32 cellular contexts compared by ENCODE assay signal in the genomic region with DNA sequence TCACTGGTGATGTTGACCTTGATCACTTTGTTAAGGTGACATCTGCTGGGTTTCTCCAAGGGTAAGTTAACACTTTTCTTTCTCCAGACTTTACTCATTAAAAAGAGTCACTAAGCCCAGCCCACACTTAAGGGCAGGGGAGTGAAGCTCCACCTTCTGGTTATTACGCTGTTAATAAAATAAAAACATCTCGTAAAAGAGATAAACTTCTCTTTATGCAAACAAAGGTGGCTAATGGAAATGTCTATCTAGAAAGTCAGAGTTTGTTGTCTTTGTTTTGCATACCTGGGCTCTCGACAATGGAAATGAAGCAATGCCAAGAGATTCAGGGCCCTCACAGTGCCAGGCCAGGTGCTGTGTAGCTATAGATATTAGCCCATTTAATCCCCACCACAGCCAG.
"Had no signal": no experiment of that assay in that cellular context is flagged by ENCODE, and none has a peak within 500 bp of the region (broad histone marks: within the 10 kb centered on the region; RNA-seq: fewer than 3 reads in every experiment).

No MANE protein-coding gene starts in this region.

- H3K4me1 ChIP-seq: colonic mucosa had no signal

- H3K4me1 Mint-ChIP-seq: activated CD4-positive, alpha-beta memory T cell treated with anti-CD3 and anti-CD28 coated beads, Interleukin-2, amount 10 ng/mL, durations not matched to agents 7 days and 5 days had no signal

- H3K4me3 Mint-ChIP-seq: activated CD4-positive, alpha-beta memory T cell treated with anti-CD3 and anti-CD28 coated beads, Interleukin-2, amount 10 ng/mL, durations not matched to agents 7 days and 5 days; activated CD4-positive, alpha-beta T cell treated with anti-CD3 and anti-CD28 coated beads, Interleukin-2, amount 10 ng/mL, durations not matched to agents 7 days and 5 days; activated naive CD8-positive, alpha-beta T cell; activated T-cell treated with anti-CD3 and anti-CD28 coated beads, Interleukin-2, amount 50 U/mL, for 72 hours; mesothelial cell of epicardium; naive B cell; nephron progenitor cell; stimulated activated naive B cell treated with anti-CD40 and anti-IgM and Interleukin-4, amounts not matched to agents 10 μg/mL and 1 μg/mL and 100 μg/mL, for 72 hours; T-helper 1 cell treated with Interleukin-12 subunit alpha and Interleukin-12 subunit beta and Interleukin-4 antibody, amounts not matched to agents 30 μg/mL and 1 μg/mL, for 36 hours; WTC11 had no signal

- H3K4me2 ChIP-seq: smooth muscle cell had no signal

- H2AFZ ChIP-seq: hepatocyte had no signal

- H3K27ac Mint-ChIP-seq: activated CD4-positive, alpha-beta memory T cell treated with anti-CD3 and anti-CD28 coated beads, Interleukin-2, amount 10 ng/mL, durations not matched to agents 7 days and 5 days; activated CD4-positive, alpha-beta T cell treated with anti-CD3 and anti-CD28 coated beads, Interleukin-2, amount 10 ng/mL, durations not matched to agents 7 days and 5 days; activated naive CD8-positive, alpha-beta T cell; activated T-cell treated with anti-CD3 and anti-CD28 coated beads, Interleukin-2, amount 50 U/mL, for 72 hours; stimulated activated naive B cell treated with anti-CD40 and anti-IgM and Interleukin-4, amounts not matched to agents 10 μg/mL and 1 μg/mL and 100 μg/mL, for 72 hours; T-helper 1 cell treated with Interleukin-12 subunit alpha and Interleukin-12 subunit beta and Interleukin-4 antibody, amounts not matched to agents 30 μg/mL and 1 μg/mL, for 36 hours; WTC11 had no signal

- H3K27me3 ChIP-seq: colonic mucosa, esophagus squamous epithelium, gastrocnemius medialis, hepatocyte, neutrophil, ovary, sigmoid colon, stomach, tibial nerve had no signal

- H3K4me3 ChIP-seq: colonic mucosa, esophagus squamous epithelium, gastrocnemius medialis, hepatocyte, ovary, sigmoid colon, smooth muscle cell, stomach, tibial nerve had no signal

- ATAC-seq: activated T-cell treated with anti-CD3 and anti-CD28 coated beads, Interleukin-2, amount 50 U/mL, for 72 hours; gastrocnemius medialis; left cardiac atrium; stimulated activated naive B cell treated with anti-CD40 and anti-IgM and Interleukin-4, amounts not matched to agents 10 μg/mL and 1 μg/mL and 100 μg/mL, for 72 hours; WTC11 had no signal

- DNase-seq: activated CD4-positive, alpha-beta memory T cell treated with anti-CD3 and anti-CD28 coated beads, Interleukin-2, amount 10 ng/mL, durations not matched to agents 7 days and 5 days; activated CD4-positive, alpha-beta T cell treated with anti-CD3 and anti-CD28 coated beads for 1 hour; activated CD4-positive, alpha-beta T cell treated with anti-CD3 and anti-CD28 coated beads, Interleukin-2, amount 10 ng/mL, durations not matched to agents 7 days and 5 days; activated naive CD4-positive, alpha-beta T cell; activated T-cell treated with anti-CD3 and anti-CD28 coated beads for 4 hours; activated T-cell treated with anti-CD3 and anti-CD28 coated beads, Interleukin-2, amount 50 U/mL, for 72 hours; anterior cingulate cortex; colonic mucosa; effector CD8-positive, alpha-beta T cell; esophagus squamous epithelium; gastrocnemius medialis; left cardiac atrium; mammary epithelial cell; naive B cell; nephron progenitor cell; ovary; retina; sigmoid colon; stimulated activated CD4-positive, alpha-beta T cell treated with anti-CD3 and anti-CD28 coated beads, Interleukin-1b, Interleukin-23, amount 100 ng/mL, for 48 hours; stimulated activated CD4-positive, alpha-beta T cell treated with anti-CD3 and anti-CD28 coated beads, Interleukin-4, amount 100 ng/mL, for 4 hours; stimulated activated CD8-positive, alpha-beta memory T cell treated with anti-CD3 and anti-CD28 coated beads, Interleukin-4, amount 100 ng/mL, for 48 hours; stimulated activated naive B cell treated with anti-CD40 and anti-IgM and Interleukin-4, amounts not matched to agents 10 μg/mL and 1 μg/mL and 100 μg/mL, for 72 hours; stomach had no signal

- H3K9me3 ChIP-seq: colonic mucosa, esophagus squamous epithelium, gastrocnemius medialis, neutrophil, ovary, sigmoid colon, stomach, tibial nerve had no signal

- H3K9me3 Mint-ChIP-seq: activated CD4-positive, alpha-beta memory T cell treated with anti-CD3 and anti-CD28 coated beads, Interleukin-2, amount 10 ng/mL, durations not matched to agents 7 days and 5 days; activated CD4-positive, alpha-beta T cell treated with anti-CD3 and anti-CD28 coated beads, Interleukin-2, amount 10 ng/mL, durations not matched to agents 7 days and 5 days; activated T-cell treated with anti-CD3 and anti-CD28 coated beads, Interleukin-2, amount 50 U/mL, for 72 hours; mesothelial cell of epicardium; nephron progenitor cell; T-helper 1 cell treated with Interleukin-12 subunit alpha and Interleukin-12 subunit beta and Interleukin-4 antibody, amounts not matched to agents 30 μg/mL and 1 μg/mL, for 36 hours; WTC11 had no signal

- H3K36me3 Mint-ChIP-seq: activated naive CD8-positive, alpha-beta T cell; stimulated activated naive B cell treated with anti-CD40 and anti-IgM and Interleukin-4, amounts not matched to agents 10 μg/mL and 1 μg/mL and 100 μg/mL, for 72 hours; WTC11 had no signal

- H3K27ac ChIP-seq: colonic mucosa, epithelial cell of prostate, esophagus squamous epithelium, gastrocnemius medialis, neutrophil, ovary, sigmoid colon, tibial nerve had no signal

- H3K36me3 ChIP-seq: colonic mucosa, esophagus squamous epithelium, gastrocnemius medialis, neutrophil, ovary, sigmoid colon, stomach, tibial nerve had no signal
